ENCODE assay signal across 8 cellular contexts in genomic region chr20:49814057-49814675, GRCh38. TPM values are rescaled to one million over a fixed set of nuclear protein-coding genes. Genes with fewer than 3 reads are reported as not detected.
DNase-seq lines count a peak whose midpoint lies in the region; ATAC-seq, FAIRE-seq and TF ChIP-seq lines count a peak whose summit lies in the region.

No MANE protein-coding gene starts in this region.

- H3K9me3 ChIP-seq in mammary epithelial cell (replicated peaks; ENCODE audit: insufficient read depth, low read length) (no peaks in the 10 kb centered on the region), small intestine (ENCODE audit: control insufficient read depth, low read depth) (no peaks in the 10 kb centered on the region)

- in situ Hi-C loops in mammary epithelial cell (cut with MboI; ENCODE audit: low sequenced_read_pairs in 2 of 2): no loop called here

- H3K27me3 Mint-ChIP-seq in Calu3 (ENCODE audit: unreplicated experiment): no peaks in the 10 kb centered on the region
- H3K27me3 Mint-ChIP-seq in natural killer cell treated with Interleukin-12 subunit alpha and Interleukin-12 subunit beta and Interleukin-15 and Interleukin-18, amount 100 ng/mL, for 72 hours: no peaks in the 10 kb centered on the region

- H3K79me2 ChIP-seq in mammary epithelial cell (ENCODE audit: insufficient read depth, low read length): peaks cover 10% of the 10 kb centered on the region

- no peak for FAIRE-seq in small intestine (lab: Jason Lieb, UNC)

- H3K36me3 ChIP-seq in mammary epithelial cell (ENCODE audit: insufficient read depth, low read length) (peaks cover 3% of the 10 kb centered on the region), small intestine (ENCODE audit: control insufficient read depth in 2 of 2, insufficient read depth in 2 of 2, low read length in 2 of 2) (peaks cover 0 to 4% of the 10 kb centered on the region in 2 donors)

- dilution Hi-C loops in mammary epithelial cell (cut with HindIII; ENCODE audit: low sequenced_read_pairs): loop anchor here (5.0 kb wide), 1 partner anchor 47 kb away; no protein-coding TSS in a partner anchor

- H4K20me1 ChIP-seq in mammary epithelial cell (ENCODE audit: insufficient read depth, low read length): no peaks in the 10 kb centered on the region

- no peak overlapping the region for H3K9ac ChIP-seq in mammary epithelial cell (ENCODE audit: insufficient read depth, low read length)

- peak overlapping the region; percentile 74; the same call in 1 of the 2 replicates for H3K4me3 ChIP-seq in LNCaP clone FGC (ENCODE audit: low read depth, low read length)
- H3K4me3 ChIP-seq in mammary epithelial cell (replicated peaks in 1 of 3; ENCODE audit: insufficient read depth in 1 of 3, low read depth in 2 of 3, low read length in 3 of 3): no peak overlapping the region
- peak overlapping the region in 1 of 2 donors; percentile 66 for H3K4me3 ChIP-seq in small intestine (ENCODE audit: low read depth in 1 of 2, low read length in 2 of 2)

- peak overlapping the region; percentile 87 for H3K4me2 ChIP-seq in mammary epithelial cell (ENCODE audit: insufficient read depth, low read depth, low read length)

- peak overlapping the region; percentile 89 for H3K4me3 Mint-ChIP-seq in Calu3 (ENCODE audit: low read depth, unreplicated experiment)
- H3K4me3 Mint-ChIP-seq in natural killer cell treated with Interleukin-12 subunit alpha and Interleukin-12 subunit beta and Interleukin-15 and Interleukin-18, amount 100 ng/mL, for 72 hours: peak overlapping the region; percentile 99

- H3K27me3 ChIP-seq in mammary epithelial cell (ENCODE audit: insufficient read depth, low read length) (no peaks in the 10 kb centered on the region), small intestine (ENCODE audit: control insufficient read depth in 2 of 2, insufficient read depth in 2 of 2, low read length in 2 of 2) (no peaks in the 10 kb centered on the region)

- H3K9me3 Mint-ChIP-seq in Calu3 (ENCODE audit: low read depth, unreplicated experiment): no peaks in the 10 kb centered on the region
- peaks cover 3% of the 10 kb centered on the region for H3K9me3 Mint-ChIP-seq in natural killer cell treated with Interleukin-12 subunit alpha and Interleukin-12 subunit beta and Interleukin-15 and Interleukin-18, amount 100 ng/mL, for 72 hours

- H3K4me1 ChIP-seq in mammary epithelial cell (ENCODE audit: insufficient read depth, low read length) (peaks cover 13% of the 10 kb centered on the region), small intestine (ENCODE audit: control insufficient read depth in 2 of 2, insufficient read depth in 1 of 2, low read depth in 1 of 2, low read length in 1 of 2) (peaks cover 2 to 5% of the 10 kb centered on the region in 2 donors)

- no peak for ATAC-seq in natural killer cell treated with Interleukin-12 subunit alpha and Interleukin-12 subunit beta and Interleukin-15 and Interleukin-18, amount 100 ng/mL, for 72 hours
- ATAC-seq in GM18502 (IDR thresholded peaks at IDR 0.05; ENCODE audit: poor library complexity, unreplicated experiment): no peak

- H2AFZ ChIP-seq in mammary epithelial cell (ENCODE audit: low read depth, low read length): no peak overlapping the region

- BruUV-seq in Calu3 (replicated peaks; lab: Mats Ljungman, UMichigan) (no TSS peak), mammary epithelial cell (replicated peaks; lab: Mats Ljungman, UMichigan) (no TSS peak)

- peaks cover 54% of the 10 kb centered on the region for H3K4me1 Mint-ChIP-seq in Calu3 (ENCODE audit: low read depth, unreplicated experiment)
- H3K4me1 Mint-ChIP-seq in natural killer cell treated with Interleukin-12 subunit alpha and Interleukin-12 subunit beta and Interleukin-15 and Interleukin-18, amount 100 ng/mL, for 72 hours (ENCODE audit: low read depth in 2 of 2): peaks cover 39 to 43% of the 10 kb centered on the region in 2 donors

- 58% methylated on average over 5 of the region's 5 CpGs for WGBS in mammary epithelial cell (ENCODE audit: low coverage, missing lambda C conversion rate)
- 60 to 66% (median 62%) methylated on average over 5 of the region's 5 CpGs for WGBS in small intestine, 3 donors

- CTCF ChIA-PET in Calu3 (lab: Charles Lee): no interaction called here
- CTCF ChIA-PET in mammary epithelial cell (lab: Charles Lee; ENCODE audit: low non-redundant PET): no interaction called here

- H3K36me3 Mint-ChIP-seq in Calu3 (ENCODE audit: insufficient read depth, unreplicated experiment): peaks cover 56% of the 10 kb centered on the region
- peaks cover 16% of the 10 kb centered on the region for H3K36me3 Mint-ChIP-seq in natural killer cell treated with Interleukin-12 subunit alpha and Interleukin-12 subunit beta and Interleukin-15 and Interleukin-18, amount 100 ng/mL, for 72 hours

- H3K27ac Mint-ChIP-seq in Calu3 (ENCODE audit: unreplicated experiment): peak overlapping the region; percentile 44
- peak overlapping the region; percentile 97 for H3K27ac Mint-ChIP-seq in natural killer cell treated with Interleukin-12 subunit alpha and Interleukin-12 subunit beta and Interleukin-15 and Interleukin-18, amount 100 ng/mL, for 72 hours

- peak overlapping the region; percentile 95 for H3K27ac ChIP-seq in mammary epithelial cell (ENCODE audit: insufficient read depth, low read depth, low read length)
- H3K27ac ChIP-seq in small intestine (ENCODE audit: low read depth in 1 of 2, low read length in 1 of 2): no peak overlapping the region

- DNase-seq in Calu3 (no peak), LNCaP clone FGC (ENCODE audit: low read depth) (no peak), mammary epithelial cell (peak; percentile 37), small intestine (no peak), NCI-H1436 treated with DMSO at 0.1 percent for 48 hours (lab: John Stamatoyannopoulos, UW) (no peak)
- DNase-seq in natural killer cell treated with Interleukin-12 subunit alpha and Interleukin-12 subunit beta and Interleukin-15 and Interleukin-18, amount 100 ng/mL, for 72 hours (ENCODE audit: low spot score): no peak
- no peak for DNase-seq in NK-92 treated with Interleukin-12 subunit alpha and Interleukin-12 subunit beta, amount 100 ng/mL, for 24 hours (lab: John Stamatoyannopoulos, UW)

- intact Hi-C loops in Calu3 (cut with micrococcal nuclease; ENCODE audit: unreplicated experiment) (loop anchor here (5.0 kb wide), 1 partner anchor 47 kb away; no protein-coding TSS in a partner anchor), mammary epithelial cell (cut with micrococcal nuclease) (loop anchor here (5.0 kb wide), 1 partner anchor 102 kb away; the partner anchor contains the start of gene B4GALT5)

- TF ChIP-seq CTCF in Calu3 (IDR thresholded peaks at IDR 0.05; ENCODE audit: unreplicated experiment): no peak
- no peak for TF ChIP-seq CTCF in LNCaP clone FGC (IDR thresholded peaks at IDR 0.05; ENCODE audit: control insufficient read depth, extremely low read depth, insufficient read depth)
- TF ChIP-seq CTCF in mammary epithelial cell (conservative IDR thresholded peaks at IDR 0.05 in 1 of 2, IDR thresholded peaks at IDR 0.05 in 1 of 2; ENCODE audit: extremely low read depth in 1 of 2, insufficient read depth in 1 of 2, low read depth in 1 of 2, low read length in 2 of 2): no peak

RNA-seq across cellular contexts. Expression of gene SLC9A8, which starts 1.5 kb away (rescaled TPM):
- 30.0 and 31.7 TPM in 2 replicates for total RNA-seq in Calu3 (2022)
- 1 to 10 TPM; 6.8 to 7.7 TPM for total RNA-seq in mammary epithelial cell
- 1.6 TPM for polyA plus RNA-seq in mammary epithelial cell
- polyA minus RNA-seq in mammary epithelial cell: 2.8 TPM
- 10 to 100 TPM; 22.0 to 27.6 TPM for total RNA-seq in natural killer cell treated with Interleukin-12 subunit alpha and Interleukin-12 subunit beta and Interleukin-15 and Interleukin-18, amount 100 ng/mL, for 72 hours
- polyA plus RNA-seq in small intestine: 1 to 10 TPM; 3.5 to 8.3 (median 4.0) TPM
